8 cellular contexts compared by ENCODE assay signal in genomic region chr19:38647966-38648788, GRCh38. TPM values are rescaled to one million over a fixed set of nuclear protein-coding genes. Genes with fewer than 3 reads are reported as not detected.
DNase-seq lines count a peak whose midpoint lies in the region; ATAC-seq, FAIRE-seq and TF ChIP-seq lines count a peak whose summit lies in the region.

No MANE protein-coding gene starts in this region.

- H2AK5ac ChIP-seq in H1 (ENCODE audit: low read depth, low read length): peak overlapping the region; percentile 75

- no peak overlapping the region for H3K23ac ChIP-seq in H1 (ENCODE audit: insufficient read length)

- no peak overlapping the region for H2BK12ac ChIP-seq in H1 (ENCODE audit: low read depth, low read length)

- H3K36me3 ChIP-seq in DND-41 (ENCODE audit: insufficient read depth, low read length) (peaks cover 8% of the 10 kb centered on the region; the same call in 1 of the 2 replicates), OCI-LY1 (ENCODE audit: insufficient read depth, low read length) (no peaks in the 10 kb centered on the region), H1 (ENCODE audit: control insufficient read depth in 2 of 4, insufficient read depth in 4 of 4, low read length in 3 of 4) (no peaks in the 10 kb centered on the region), osteoblast (ENCODE audit: insufficient read depth, low read length) (no peaks in the 10 kb centered on the region)

- peaks cover 42% of the 10 kb centered on the region for H3K4me1 ChIP-seq in DND-41 (ENCODE audit: insufficient read depth, low read length)
- H3K4me1 ChIP-seq in OCI-LY1 (ENCODE audit: insufficient read depth, low read length, severe bottlenecking): peaks cover 47% of the 10 kb centered on the region
- peaks cover 5 to 20% (median 14%) of the 10 kb centered on the region in 4 experiments for H3K4me1 ChIP-seq in H1 (replicated peaks in 1 of 4; ENCODE audit: control insufficient read depth in 3 of 4, insufficient read depth in 4 of 4, low read length in 3 of 4)
- peaks cover 36% of the 10 kb centered on the region for H3K4me1 ChIP-seq in osteoblast (ENCODE audit: insufficient read depth, low read length)

- peaks cover 11% of the 10 kb centered on the region for H3K79me1 ChIP-seq in H1 (ENCODE audit: low read depth, low read length)

- no peak for TF ChIP-seq POLR2A in H1 (IDR thresholded peaks at IDR 0.05; ENCODE audit: control extremely low read depth in 1 of 2, low read depth in 2 of 2, low read length in 2 of 2)

- H4K20me1 ChIP-seq in DND-41 (ENCODE audit: insufficient read depth, low read length) (peaks cover 44% of the 10 kb centered on the region), OCI-LY1 (ENCODE audit: insufficient read depth, low read length) (no peaks in the 10 kb centered on the region), H1 (replicated peaks in 1 of 2; ENCODE audit: control insufficient read depth in 1 of 2, insufficient read depth in 2 of 2, low read length in 2 of 2) (peaks cover 12 to 22% of the 10 kb centered on the region in 2 experiments), osteoblast (ENCODE audit: insufficient read depth, low read length) (peaks cover 40% of the 10 kb centered on the region)

- H3K27ac ChIP-seq in DND-41 (ENCODE audit: low read length) (peak overlapping the region; percentile 62), OCI-LY1 (ENCODE audit: low read depth, low read length, poor library complexity, severe bottlenecking) (no peak overlapping the region), H1 (ENCODE audit: low read depth, low read length) (peak overlapping the region; percentile 71; the same call in 1 of the 2 replicates), osteoblast (ENCODE audit: low read depth, low read length) (peak overlapping the region; percentile 98)

- H3K4me3 ChIP-seq in DND-41 (ENCODE audit: low read depth in 1 of 2, low read length in 2 of 2) (peak overlapping the region; percentile 75 to 98), OCI-LY1 (ENCODE audit: low read depth, low read length, poor library complexity, severe bottlenecking) (peak overlapping the region; percentile 97), H1 (ENCODE audit: extremely low read depth in 1 of 4, insufficient read depth in 2 of 4, low read depth in 3 of 4, low read length in 4 of 4) (peak overlapping the region; percentile 91 to 98 (median 95)), osteoblast (ENCODE audit: insufficient read depth, low read length) (peak overlapping the region; percentile 91)

- peak overlapping the region; percentile 79 for H4K8ac ChIP-seq in H1 (ENCODE audit: extremely low read depth, insufficient read depth, low read length)

- peak overlapping the region; percentile 90 for H3K9ac ChIP-seq in DND-41 (ENCODE audit: low read depth, low read length)
- peak overlapping the region; percentile 96 for H3K9ac ChIP-seq in OCI-LY1 (ENCODE audit: low read length)
- peak overlapping the region; percentile 87 to 98 (median 92) for H3K9ac ChIP-seq in H1 (replicated peaks in 1 of 4; ENCODE audit: extremely low read depth in 1 of 4, low read depth in 3 of 4, low read length in 3 of 4)

- H4K5ac ChIP-seq in H1 (ENCODE audit: insufficient read length, low read depth, low read length): peak overlapping the region; percentile 22

- TF ChIP-seq CTCF in DND-41 (IDR thresholded peaks at IDR 0.05; ENCODE audit: borderline replicate concordance, extremely low read depth, low read length, poor library complexity, severe bottlenecking): no peak
- no peak for TF ChIP-seq CTCF in OCI-LY1 (IDR thresholded peaks at IDR 0.05; ENCODE audit: low read length)
- no peak for TF ChIP-seq CTCF in H1 (IDR thresholded peaks at IDR 0.05; ENCODE audit: control extremely low read depth in 1 of 3, insufficient read depth in 1 of 3, low read depth in 1 of 3, low read length in 3 of 3)
- no peak for TF ChIP-seq CTCF in osteoblast (IDR thresholded peaks at IDR 0.05; ENCODE audit: extremely low read depth, low read depth, low read length)

- H3K79me2 ChIP-seq in DND-41 (ENCODE audit: insufficient read depth, low read length) (peaks cover 57% of the 10 kb centered on the region), OCI-LY1 (ENCODE audit: insufficient read depth, low read length) (peaks cover 55% of the 10 kb centered on the region), H1 (ENCODE audit: control insufficient read depth in 1 of 2, insufficient read depth in 2 of 2, low read length in 2 of 2) (peaks cover 42 to 56% of the 10 kb centered on the region in 2 experiments), osteoblast (ENCODE audit: insufficient read depth, low read length) (peaks cover 57% of the 10 kb centered on the region)

- TF ChIP-seq RAD21 in H1 (IDR thresholded peaks at IDR 0.05 in 1 of 2, conservative IDR thresholded peaks at IDR 0.05 in 1 of 2; ENCODE audit: low read depth in 2 of 2, low read length in 2 of 2): no peak

- WGBS in H1 (ENCODE audit: extremely low coverage in 1 of 2, insufficient coverage in 1 of 2, insufficient read length in 1 of 2, insufficient replicate concordance in 2 of 2, low coverage in 1 of 2, low lambda C conversion rate in 2 of 2, missing lambda C conversion rate in 1 of 2), 2 experiments: 2 to 100% methylated on average over 2 to 17 of the region's 20 CpGs

- peak overlapping the region; percentile 68 for H3K18ac ChIP-seq in H1 (ENCODE audit: extremely low read depth, low read length)

- peaks cover 16% of the 10 kb centered on the region; the same call in 1 of the 2 replicates for H3K23me2 ChIP-seq in H1 (ENCODE audit: low read depth, low read length)

- TF ChIP-seq EP300 in H1 (IDR thresholded peaks at IDR 0.05; ENCODE audit: borderline replicate concordance in 1 of 2, low read depth in 2 of 2, low read length in 2 of 2): no peak

- H2AFZ ChIP-seq in DND-41 (ENCODE audit: low read depth, low read length) (peak overlapping the region; percentile 63), OCI-LY1 (ENCODE audit: low read length) (no peak overlapping the region), H1 (ENCODE audit: low read length) (no peak overlapping the region), osteoblast (ENCODE audit: low read length) (no peak overlapping the region)

- POLR2A ChIA-PET in H1 (lab: Charles Lee; ENCODE audit: partially characterized antibody): interaction anchor here (0.6 to 17.9 kb wide), 20 partner anchors 9 to 88 kb away, joined by 3 to 374 read pairs (median 4); partner anchors contain the start of gene MAP4K1

- ATAC-seq in DND-41 (ENCODE audit: insufficient read depth, low read depth): no peak

- H3F3A ChIP-seq in OCI-LY1 (ENCODE audit: insufficient read depth, low read length): no peaks in the 10 kb centered on the region

- H2BK5ac ChIP-seq in H1 (ENCODE audit: low read depth, low read length): peak overlapping the region; percentile 93

- CTCF ChIA-PET in H1 (lab: Charles Lee; ENCODE audit: partially characterized antibody): interaction anchor here (0.6 to 7.7 kb wide), 6 partner anchors 10 to 36 kb away, joined by 3 to 62 read pairs (median 3); no protein-coding TSS in a partner anchor

- H3K9me2 ChIP-seq in OCI-LY1 (ENCODE audit: low read depth, low read length): no peaks in the 10 kb centered on the region

- H3K14ac ChIP-seq in H1 (ENCODE audit: insufficient read length): peak overlapping the region; percentile 32

- H2BK15ac ChIP-seq in H1 (ENCODE audit: low read length): no peak overlapping the region

- H2BK120ac ChIP-seq in H1 (replicated peaks; ENCODE audit: low read depth, low read length): no peak overlapping the region

- H3K4me2 ChIP-seq in DND-41 (ENCODE audit: insufficient read depth, low read length) (peak overlapping the region; percentile 84), OCI-LY1 (ENCODE audit: low read length) (peak overlapping the region; percentile 97), H1 (ENCODE audit: insufficient read depth in 1 of 2, low read depth in 2 of 2, low read length in 2 of 2) (peak overlapping the region; percentile 92 to 95), osteoblast (ENCODE audit: insufficient read depth, low read length) (peak overlapping the region; percentile 95)

- peak overlapping the region; percentile 89 for H3K56ac ChIP-seq in H1 (replicated peaks; ENCODE audit: insufficient read length, low read depth, low read length)

- DNase-seq in DND-41 (peak; percentile 22), H1 (ENCODE audit: low read depth in 1 of 2, low spot score in 2 of 2) (no peak), osteoblast (ENCODE audit: insufficient read length, low spot score, missing footprints) (peak; percentile 88), NCI-H1048 (lab: John Stamatoyannopoulos, UW) (no peak), COLO668 (lab: John Stamatoyannopoulos, UW; ENCODE audit: unreplicated experiment) (no peak), DMS153 (lab: John Stamatoyannopoulos, UW) (no peak)
- no peak for DNase-seq in stimulated activated CD4-positive, alpha-beta T cell treated with anti-CD3 and anti-CD28 coated beads, Interleukin-4, amount 100 ng/mL, for 4 hours

- peak overlapping the region; percentile 29 for H4K91ac ChIP-seq in H1 (replicated peaks; ENCODE audit: insufficient read length, low read length)

- H3K27me3 ChIP-seq in DND-41 (ENCODE audit: insufficient read depth, low read length, poor library complexity): no peaks in the 10 kb centered on the region
- H3K27me3 ChIP-seq in OCI-LY1 (ENCODE audit: insufficient read depth, low read length): no peaks in the 10 kb centered on the region
- H3K27me3 ChIP-seq in H1 (replicated peaks in 1 of 4; ENCODE audit: control insufficient read depth in 3 of 4, extremely low read depth in 1 of 4, insufficient read depth in 3 of 4, low read length in 3 of 4): no peaks in the 10 kb centered on the region
- no peaks in the 10 kb centered on the region for H3K27me3 ChIP-seq in osteoblast (ENCODE audit: insufficient read depth, low read length)

- peak overlapping the region; percentile 76 for H3K4ac ChIP-seq in H1 (replicated peaks; ENCODE audit: insufficient read length, low read depth, low read length)

- no peak overlapping the region for H2BK20ac ChIP-seq in H1 (ENCODE audit: low read length)

- H3K9me3 ChIP-seq in DND-41 (ENCODE audit: insufficient read depth, low read length, severe bottlenecking) (no peaks in the 10 kb centered on the region), OCI-LY1 (ENCODE audit: low read length) (no peaks in the 10 kb centered on the region), H1 (ENCODE audit: insufficient read depth in 2 of 2, low read depth in 1 of 2, low read length in 1 of 2) (no peaks in the 10 kb centered on the region), osteoblast (ENCODE audit: low read depth, low read length) (no peaks in the 10 kb centered on the region)

- FAIRE-seq in H1 (lab: Jason Lieb, UNC): no peak

RNA-seq across cellular contexts. Expression of gene ACTN4, which starts 0.7 kb away (rescaled TPM):
- total RNA-seq in H1 (2021; fragmentation: NEBNext Ultra II Directional; extraction: Animal tissue kit (Norgen Biotek cat#: 25700)): 520 and 530 TPM in 2 replicates
- 211 and 281 TPM in 2 replicates for polyA plus RNA-seq in H1 (2011; rRNA removed)
- 223 TPM for polyA plus RNA-seq in H1 (2011; cell fraction: cytosol; rRNA removed)
- 1,059 TPM for polyA plus RNA-seq in H1 (2011; cell fraction: nucleus; rRNA removed)
- 374 to 504 TPM (median 451 TPM) in 4 replicates for polyA plus RNA-seq in H1 (2012, experiment 1 of 2)
- polyA plus RNA-seq in H1 (2012, experiment 2 of 2): 171 TPM
- polyA plus RNA-seq in H1 (2013, experiment 1 of 2): 279 TPM
- 254 TPM for polyA plus RNA-seq in H1 (2013, experiment 2 of 2)
- 190 and 202 TPM in 2 replicates for polyA minus RNA-seq in H1 (2011; rRNA and poly(A)+ RNA removed)
- polyA minus RNA-seq in H1 (2011; cell fraction: cytosol; rRNA and poly(A)+ RNA removed): 103 TPM
- polyA minus RNA-seq in H1 (2011; cell fraction: nucleus; rRNA and poly(A)+ RNA removed): 171 TPM
- 204 and 229 TPM in 2 replicates for total RNA-seq in osteoblast

RNA-seq across cellular contexts. Expression of gene EIF3K, which starts 29.2 kb away (rescaled TPM):
- total RNA-seq in H1 (2021; fragmentation: NEBNext Ultra II Directional; extraction: Animal tissue kit (Norgen Biotek cat#: 25700)): 329 and 344 TPM in 2 replicates
- polyA plus RNA-seq in H1 (2011; rRNA removed): 937 and 977 TPM in 2 replicates
- 945 TPM for polyA plus RNA-seq in H1 (2011; cell fraction: cytosol; rRNA removed)
- polyA plus RNA-seq in H1 (2011; cell fraction: nucleus; rRNA removed): 915 TPM
- 382 to 549 TPM (median 528 TPM) in 4 replicates for polyA plus RNA-seq in H1 (2012, experiment 1 of 2)
- polyA plus RNA-seq in H1 (2012, experiment 2 of 2): 458 TPM
- polyA plus RNA-seq in H1 (2013, experiment 1 of 2): 236 TPM
- polyA plus RNA-seq in H1 (2013, experiment 2 of 2): 236 TPM
- 386 and 450 TPM in 2 replicates for polyA minus RNA-seq in H1 (2011; rRNA and poly(A)+ RNA removed)
- polyA minus RNA-seq in H1 (2011; cell fraction: cytosol; rRNA and poly(A)+ RNA removed): 188 TPM
- polyA minus RNA-seq in H1 (2011; cell fraction: nucleus; rRNA and poly(A)+ RNA removed): 180 TPM
- 210 and 317 TPM in 2 replicates for total RNA-seq in osteoblast

RNA-seq across cellular contexts. Expression of gene MAP4K1, which starts 30.4 kb away (rescaled TPM):
- 10.4 and 14.4 TPM in 2 replicates for total RNA-seq in H1 (2021; fragmentation: NEBNext Ultra II Directional; extraction: Animal tissue kit (Norgen Biotek cat#: 25700))
- 9.0 and 22.0 TPM in 2 replicates for polyA plus RNA-seq in H1 (2011; rRNA removed)
- polyA plus RNA-seq in H1 (2011; cell fraction: cytosol; rRNA removed): 8.0 TPM
- 12.8 TPM for polyA plus RNA-seq in H1 (2011; cell fraction: nucleus; rRNA removed)
- polyA plus RNA-seq in H1 (2012, experiment 1 of 2): 9.6 to 16.0 TPM (median 13.8 TPM) in 4 replicates
- polyA plus RNA-seq in H1 (2012, experiment 2 of 2): 7.3 TPM
- 14.6 TPM for polyA plus RNA-seq in H1 (2013, experiment 1 of 2)
- 11.8 TPM for polyA plus RNA-seq in H1 (2013, experiment 2 of 2)
- polyA minus RNA-seq in H1 (2011; rRNA and poly(A)+ RNA removed): 1.1 and 1.6 TPM in 2 replicates
- polyA minus RNA-seq in H1 (2011; cell fraction: cytosol; rRNA and poly(A)+ RNA removed): 3.7 TPM
- polyA minus RNA-seq in H1 (2011; cell fraction: nucleus; rRNA and poly(A)+ RNA removed): 2.0 TPM
- under 0.01 and 0.72 TPM in 2 replicates for total RNA-seq in osteoblast

Comparison
In these comparisons a context has a peak if more than half of its experiments do, and no peak if none do; other contexts are left out.
1. DNase-seq: peak in DND-41 (single experiment) and osteoblast (single experiment); none in H1 (0 of 2), NCI-H1048 (single experiment), stimulated activated CD4-positive, alpha-beta T cell treated with anti-CD3 and anti-CD28 coated beads, Interleukin-4, amount 100 ng/mL, for 4 hours (0 of 2), COLO668 (single experiment) and DMS153 (single experiment).
2. Peak in every context shown above with its lines, with median percentiles within 50 percentile points of each other: H3K4me2 ChIP-seq, H3K4me3 ChIP-seq and H3K9ac ChIP-seq.